7 cellular contexts compared by ENCODE assay signal in genomic region chr9:126397056-126397455, GRCh38.
A peak's percentile ranks its signal among the peaks of the same experiment; 100 is the strongest.
DNase-seq lines count a peak whose midpoint lies in the region; ATAC-seq lines count a peak whose summit lies in the region.

No MANE protein-coding gene starts in this region.

- ATAC-seq in GM19463 (IDR thresholded peaks at IDR 0.05; ENCODE audit: unreplicated experiment) (peak; percentile 92), HG03439 (IDR thresholded peaks at IDR 0.05; ENCODE audit: unreplicated experiment) (peak; percentile 77)

- DNase-seq in activated CD8-positive, alpha-beta memory T cell treated with anti-CD3 and anti-CD28 coated beads for 1 hour (ENCODE audit: extremely low read depth in 1 of 2, low read depth in 1 of 2): peak; percentile 30 to 66
- DNase-seq in mucosa of gallbladder (ENCODE audit: low spot score) (peak; percentile 34), NCI-H146 treated with DMSO at 0.1 percent for 48 hours (lab: John Stamatoyannopoulos, UW; ENCODE audit: unreplicated experiment) (no peak), NCI-H187 (lab: John Stamatoyannopoulos, UW) (no peak), LoVo (ENCODE audit: low spot score) (no peak)

Comparison
In these comparisons a context has a peak if more than half of its experiments do, and no peak if none do; other contexts are left out.
1. DNase-seq: peak in activated CD8-positive, alpha-beta memory T cell treated with anti-CD3 and anti-CD28 coated beads for 1 hour (2 of 2) and mucosa of gallbladder (single experiment); none in NCI-H146 treated with DMSO at 0.1 percent for 48 hours (single experiment), NCI-H187 (0 of 2) and LoVo (single experiment).